ENCODE assay signal across 7 cellular contexts in the genomic region with DNA sequence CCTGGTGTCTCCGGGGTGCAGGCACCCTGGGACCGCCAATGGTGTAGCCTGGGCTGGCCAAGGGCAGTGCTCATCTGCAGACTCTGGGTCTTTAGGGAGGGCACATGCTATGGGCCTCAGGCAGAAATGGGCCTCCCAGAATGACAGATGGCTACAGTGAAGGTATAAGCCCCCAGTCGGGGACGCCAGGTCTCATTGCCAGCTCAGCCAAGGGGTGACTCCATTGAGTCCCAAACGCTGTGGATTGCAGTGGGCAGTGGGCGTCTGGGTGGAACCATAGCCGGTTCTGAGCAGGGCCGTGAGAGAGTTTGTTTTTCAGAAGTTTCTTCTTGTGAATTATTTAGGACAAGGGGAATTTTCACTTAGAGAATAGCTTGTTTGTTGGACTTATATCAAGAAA.
"Had no signal": no experiment of that assay in that cellular context is flagged by ENCODE, and none has a peak within 500 bp of the region (broad histone marks: within the 10 kb centered on the region; RNA-seq: fewer than 3 reads in every experiment).

No MANE protein-coding gene starts in this region.

- H3K4me3 ChIP-seq: HAP-1, K562 had no signal

- H3K27ac Mint-ChIP-seq: HFFc6 had no signal

- H3K4me1 ChIP-seq: HAP-1 had no signal

- ATAC-seq: HCT116, K562 had no signal

- H3K9me3 ChIP-seq: HAP-1 had no signal

- H3K4me3 Mint-ChIP-seq: HFFc6 had no signal

- DNase-seq: GOT3, H7, HFFc6, IMR-90 had no signal

- H3K36me3 ChIP-seq: HAP-1 had no signal
